Comparison of ENCODE assay signal across 11 cellular contexts in the genomic region with DNA sequence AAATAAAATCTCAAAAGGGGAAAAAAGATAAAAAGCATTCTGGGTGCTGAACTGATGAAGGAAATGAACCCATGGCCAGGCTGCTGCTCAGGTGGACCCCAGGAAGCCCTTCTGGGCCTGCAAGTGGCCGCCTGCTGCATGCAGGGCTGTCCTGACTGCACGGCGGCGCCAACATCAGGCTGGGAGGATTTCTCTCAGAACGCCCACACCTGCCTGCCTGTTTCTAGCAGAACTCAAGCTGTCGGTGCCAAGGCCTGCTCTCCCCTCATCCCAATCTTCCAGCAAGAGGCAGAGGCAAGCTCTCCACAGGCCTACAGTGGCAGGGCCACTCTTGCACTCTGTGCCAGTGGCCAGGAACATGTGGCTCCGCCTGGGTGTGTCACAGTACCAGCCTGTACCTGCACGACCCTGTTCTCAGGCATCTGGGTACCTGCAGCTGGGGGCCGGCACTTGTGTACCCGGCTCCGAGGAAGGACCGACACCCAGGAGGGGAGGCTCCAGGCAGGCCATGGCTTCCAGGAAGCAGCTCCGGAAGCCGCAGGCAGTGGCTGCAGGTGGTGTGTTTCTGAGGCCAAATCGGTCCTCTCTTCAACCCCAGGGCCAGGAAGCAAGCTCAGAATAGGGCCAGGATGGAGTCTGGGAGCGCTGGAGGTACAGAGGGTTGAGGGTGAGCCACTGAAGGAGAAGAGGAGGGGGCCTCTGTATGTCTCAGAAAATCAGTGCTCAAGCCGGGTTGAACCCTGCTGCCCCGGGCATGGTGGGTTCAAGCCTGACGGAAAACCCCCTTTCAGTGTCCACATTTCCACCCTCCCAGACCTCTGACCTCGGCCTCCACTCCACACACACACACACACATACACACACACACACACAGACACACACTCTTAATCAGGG. TPM values are rescaled to one million over a fixed set of nuclear protein-coding genes. Genes with fewer than 3 reads are reported as not detected.
DNase-seq lines count a peak whose midpoint lies in the region; ATAC-seq and TF ChIP-seq lines count a peak whose summit lies in the region.
"Had no signal": no experiment of that assay in that cellular context is flagged by ENCODE, and none has a peak within 500 bp of the region (broad histone marks: within the 10 kb centered on the region; RNA-seq: fewer than 3 reads in every experiment).

No MANE protein-coding gene starts in this region.

- ATAC-seq in Right ventricle myocardium superior (ENCODE audit: poor library complexity), result no peak
- ATAC-seq in HG03342 (IDR thresholded peaks at IDR 0.05; ENCODE audit: unreplicated experiment), result no peak

- intact Hi-C loops in Right ventricle myocardium superior (cut with DNase I) (no loop called here), cardiac septum (cut with DNase I) (no loop called here), colonic mucosa (cut with DNase I) (no loop called here)

- H3K36me3 ChIP-seq in colonic mucosa (no peaks in the 10 kb centered on the region), muscle layer of duodenum (ENCODE audit: control insufficient read depth in 1 of 2, insufficient read depth in 2 of 2, low read length in 2 of 2) (no peaks in the 10 kb centered on the region)

- H3K27ac ChIP-seq in colonic mucosa (peak overlapping the region; percentile 96), muscle layer of duodenum (ENCODE audit: low read length) (peak overlapping the region; percentile 39)

- H3K9me3 ChIP-seq in colonic mucosa, result no peaks in the 10 kb centered on the region
- H3K9me3 ChIP-seq in muscle layer of duodenum (ENCODE audit: control insufficient read depth in 1 of 2, low read length in 2 of 2), result no peaks in the 10 kb centered on the region

- peak overlapping the region; percentile 72 to 85 for H3K9ac ChIP-seq in colonic mucosa (ENCODE audit: low read depth in 2 of 2, low read length in 2 of 2)

- peaks cover 26% of the 10 kb centered on the region for H3K4me1 ChIP-seq in colonic mucosa
- peaks cover 12 to 42% of the 10 kb centered on the region in 2 donors for H3K4me1 ChIP-seq in muscle layer of duodenum (ENCODE audit: control insufficient read depth in 1 of 2, insufficient read depth in 2 of 2, low read length in 2 of 2)

- H3K4me3 ChIP-seq in colonic mucosa (no peak overlapping the region), muscle layer of duodenum (ENCODE audit: low read depth in 1 of 2, low read length in 2 of 2) (no peak overlapping the region), foreskin fibroblast (ENCODE audit: low read depth in 1 of 2, low read length in 2 of 2) (no peak overlapping the region)
- H3K4me3 ChIP-seq: GM23338 had no signal

- DNase-seq in Right ventricle myocardium superior, result peak; percentile 41
- no peak for DNase-seq in cardiac septum (ENCODE audit: low spot score)
- peak; percentile 70 for DNase-seq in colonic mucosa
- DNase-seq in foreskin fibroblast, result no peak
- no peak for DNase-seq in GM10266 (ENCODE audit: extremely low spot score)
- no peak for DNase-seq in CD1c-positive myeloid dendritic cell (ENCODE audit: extremely low spot score)
- DNase-seq: NCI-H1105 treated with DMSO at 0.1 percent for 48 hours; stimulated activated CD4-positive, alpha-beta T cell treated with anti-CD3 and anti-CD28 coated beads, Interleukin-2, amount 100 ng/mL, for 48 hours had no signal

- H3K27me3 ChIP-seq in colonic mucosa, result no peaks in the 10 kb centered on the region
- no peaks in the 10 kb centered on the region for H3K27me3 ChIP-seq in muscle layer of duodenum (ENCODE audit: low read depth, low read length)

- TF ChIP-seq CTCF in colonic mucosa (IDR thresholded peaks at IDR 0.05) (no peak), foreskin fibroblast (IDR thresholded peaks at IDR 0.05; ENCODE audit: low read depth, low read length) (no peak), GM10266 (IDR thresholded peaks at IDR 0.05; ENCODE audit: control insufficient read depth, insufficient read depth, low read depth, missing control alignments) (no peak)

RNA-seq across cellular contexts. Expression of gene INF2, which starts 2.5 kb away (rescaled TPM):
- 28.3 TPM for total RNA-seq in Right ventricle myocardium superior
- total RNA-seq in cardiac septum, result 41.2 TPM
- 100 to 1,000 TPM; 162 to 264 TPM for total RNA-seq in colonic mucosa

RNA-seq across cellular contexts. Expression of gene ADSS1, which starts 37.2 kb away (rescaled TPM):
- total RNA-seq in Right ventricle myocardium superior (215 TPM), cardiac septum (114 TPM), colonic mucosa (1 to 10 TPM; 3.5 to 4.0 TPM)

Comparison
In these comparisons a context has a peak if more than half of its experiments do, and no peak if none do; other contexts are left out.
1. DNase-seq: peak in Right ventricle myocardium superior (single experiment) and colonic mucosa (single experiment); none in cardiac septum (single experiment), foreskin fibroblast (0 of 2), GM10266 (single experiment) and CD1c-positive myeloid dendritic cell (single experiment).
2. RNA of gene ADSS1, which starts 37.2 kb away (total RNA-seq): 215 TPM in Right ventricle myocardium superior (single experiment) and 114 TPM in cardiac septum (single experiment); 3.5 to 4.0 TPM in colonic mucosa; every median in the first group is over 10 times any median in the second.